In the genomic region with DNA sequence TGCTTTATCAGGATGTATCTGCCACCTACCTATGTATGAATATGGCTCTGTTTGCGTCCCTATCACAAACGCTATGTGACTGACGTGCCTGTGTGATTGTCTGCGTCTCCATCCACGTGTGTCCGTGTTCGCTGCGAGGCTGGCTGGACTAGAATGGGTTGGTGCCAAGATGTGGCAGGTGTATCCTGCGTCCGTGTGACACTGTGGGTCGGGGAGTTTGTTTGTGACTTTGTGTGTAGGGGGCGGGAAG, we compare ENCODE assay signal across 8 cellular contexts. TPM values are rescaled to one million over a fixed set of nuclear protein-coding genes. Genes with fewer than 3 reads are reported as not detected.
DNase-seq lines count a peak whose midpoint lies in the region; ATAC-seq lines count a peak whose summit lies in the region.

No MANE protein-coding gene starts in this region.

- H3K9me3 Mint-ChIP-seq in naive thymus-derived CD4-positive, alpha-beta T cell = peaks cover 0 to 6% (median 0%) of the 10 kb centered on the region in 11 donors

- H3K4me2 ChIP-seq in BLaER1 = peak overlapping the region; percentile 98

- peak overlapping the region in 4 of 9 donors; percentile 88 to 99 (median 93) for H3K27ac Mint-ChIP-seq in naive thymus-derived CD4-positive, alpha-beta T cell

- H3K27me3 ChIP-seq in BLaER1 (no peaks in the 10 kb centered on the region), HUES48 (ENCODE audit: control insufficient read depth, insufficient read depth, low read length) (no peaks in the 10 kb centered on the region)
- H3K27me3 ChIP-seq in naive thymus-derived CD4-positive, alpha-beta T cell (ENCODE audit: control insufficient read depth in 2 of 2, insufficient read depth in 2 of 2, low read length in 2 of 2) = no peaks in the 10 kb centered on the region

- no peak for ATAC-seq in naive thymus-derived CD4-positive, alpha-beta T cell
- ATAC-seq in GM18517 (IDR thresholded peaks at IDR 0.05; ENCODE audit: unreplicated experiment) = no peak

- H3K9ac ChIP-seq in BLaER1 (peak overlapping the region; percentile 87), HUES48 (ENCODE audit: low read depth, low read length) (0 out of 2 replicates have a peak overlapping the region, but pooled peaks have one; percentile 7)

- no peaks in the 10 kb centered on the region for H3K36me3 Mint-ChIP-seq in naive thymus-derived CD4-positive, alpha-beta T cell

- H3K4me3 Mint-ChIP-seq in naive thymus-derived CD4-positive, alpha-beta T cell = peak overlapping the region; percentile 76 to 96 (median 86)

- H3K4me3 ChIP-seq in BLaER1 (peak overlapping the region; percentile 73), HUES48 (ENCODE audit: low read depth, low read length) (peak overlapping the region; percentile 63; the same call in 1 of the 2 replicates)
- H3K4me3 ChIP-seq in naive thymus-derived CD4-positive, alpha-beta T cell (ENCODE audit: low read length) = peak overlapping the region; percentile 45

- H3K27ac ChIP-seq in BLaER1 (peak overlapping the region; percentile 95), HUES48 (ENCODE audit: low read depth, low read length) (peak overlapping the region; percentile 64), cingulate gyrus (ENCODE audit: low read depth, low read length) (peak overlapping the region; percentile 91)
- H3K27ac ChIP-seq in naive thymus-derived CD4-positive, alpha-beta T cell (ENCODE audit: low read depth, low read length) = peak overlapping the region; percentile 98

- intact Hi-C loops in naive thymus-derived CD4-positive, alpha-beta T cell (cut with micrococcal nuclease) = loop anchor here (1.0 to 5.0 kb wide), 4 partner anchors 8 to 1585 kb away; a partner anchor contains a TSS

- H3K36me3 ChIP-seq in BLaER1 = no peaks in the 10 kb centered on the region
- H3K36me3 ChIP-seq in HUES48 (ENCODE audit: control insufficient read depth, insufficient read depth, low read length) = no peaks in the 10 kb centered on the region
- no peaks in the 10 kb centered on the region for H3K36me3 ChIP-seq in naive thymus-derived CD4-positive, alpha-beta T cell (ENCODE audit: control insufficient read depth in 2 of 3, insufficient read depth in 3 of 3, low read length in 3 of 3)

- POLR2A ChIA-PET in naive thymus-derived CD4-positive, alpha-beta T cell (lab: Charles Lee) = interaction anchor here (0.6 to 12.9 kb wide), 12 partner anchors 12 to 488 kb away, joined by 3 to 621 read pairs (median 3); a partner anchor contains a TSS

- H3K4me1 Mint-ChIP-seq in naive thymus-derived CD4-positive, alpha-beta T cell = peaks cover 14 to 45% (median 35%) of the 10 kb centered on the region in 7 donors

- peak in 1 of 9 donors; percentile 98 for DNase-seq in naive thymus-derived CD4-positive, alpha-beta T cell
- DNase-seq in DMS 273 (lab: John Stamatoyannopoulos, UW; ENCODE audit: unreplicated experiment) = no peak
- no peak for DNase-seq in T1000 (lab: John Stamatoyannopoulos, UW)
- DNase-seq in SIG-M5 treated with dmso at 0.1 percent for 504 hours (lab: John Stamatoyannopoulos, UW; ENCODE audit: unreplicated experiment) = no peak

- H3K27me3 Mint-ChIP-seq in naive thymus-derived CD4-positive, alpha-beta T cell = no peaks in the 10 kb centered on the region

- H3K9me3 ChIP-seq in BLaER1 (no peaks in the 10 kb centered on the region), HUES48 (ENCODE audit: control insufficient read depth, insufficient read depth, low read length) (no peaks in the 10 kb centered on the region)
- no peaks in the 10 kb centered on the region for H3K9me3 ChIP-seq in naive thymus-derived CD4-positive, alpha-beta T cell (ENCODE audit: control insufficient read depth in 2 of 3, low read length in 3 of 3)

- CTCF ChIA-PET in naive thymus-derived CD4-positive, alpha-beta T cell (lab: Charles Lee) = interaction anchor here (0.7 to 2.3 kb wide), 3 partner anchors 10 to 108 kb away, joined by 3 to 24 read pairs (median 17); a partner anchor contains a TSS

- H4K20me1 ChIP-seq in BLaER1 = no peaks in the 10 kb centered on the region

- H3K4me1 ChIP-seq in BLaER1 = peaks cover 89% of the 10 kb centered on the region
- H3K4me1 ChIP-seq in HUES48 (ENCODE audit: control insufficient read depth, insufficient read depth, low read length) = peaks cover 21% of the 10 kb centered on the region
- peaks cover 33 to 61% of the 10 kb centered on the region in 2 donors for H3K4me1 ChIP-seq in naive thymus-derived CD4-positive, alpha-beta T cell (ENCODE audit: control insufficient read depth in 2 of 2, insufficient read depth in 2 of 2, low read length in 2 of 2)

RNA-seq across cellular contexts. Expression of a gene that starts 6.7 kb away (rescaled TPM):
- total RNA-seq in naive thymus-derived CD4-positive, alpha-beta T cell = 10 to 100 TPM; 16.6 to 37.5 (median 22.3) TPM
- 1 to 10 TPM; 4.0 to 5.3 TPM for polyA plus RNA-seq in naive thymus-derived CD4-positive, alpha-beta T cell

RNA-seq across cellular contexts. Expression of a gene that starts 9.2 kb away (rescaled TPM):
- total RNA-seq in naive thymus-derived CD4-positive, alpha-beta T cell = 1,000 to 10,000 TPM in 2 of 5 experiments, 100 to 1,000 TPM in 3; 107 to 2,198 (median 203) TPM
- polyA plus RNA-seq in naive thymus-derived CD4-positive, alpha-beta T cell = 1,000 to 10,000 TPM in 1 of 2 donors, 100 to 1,000 TPM in 1; 690 to 1,125 TPM

RNA-seq across cellular contexts. Expression of a gene that starts 19.5 kb away (rescaled TPM):
- 100 to 1,000 TPM in 3 of 5 experiments, 10 to 100 TPM in 2; 75.1 to 297 (median 117) TPM for total RNA-seq in naive thymus-derived CD4-positive, alpha-beta T cell
- 100 to 1,000 TPM; 313 to 359 TPM for polyA plus RNA-seq in naive thymus-derived CD4-positive, alpha-beta T cell

RNA-seq across cellular contexts. Expression of a gene that starts 19.8 kb away (rescaled TPM):
- 10 to 100 TPM in 1 of 5 experiments, 1 to 10 TPM in 2, under 1 TPM in 1, not detected in 1; 0.80 to 18.9 (median 2.1) TPM for total RNA-seq in naive thymus-derived CD4-positive, alpha-beta T cell
- not detected for polyA plus RNA-seq in naive thymus-derived CD4-positive, alpha-beta T cell

RNA-seq across cellular contexts. Expression of a gene that starts 24.3 kb away (rescaled TPM):
- total RNA-seq in naive thymus-derived CD4-positive, alpha-beta T cell = 10 to 100 TPM in 2 of 5 experiments, 1 to 10 TPM in 3; 1.6 to 30.9 (median 9.3) TPM
- 10 to 100 TPM; 20.3 to 20.4 TPM for polyA plus RNA-seq in naive thymus-derived CD4-positive, alpha-beta T cell
